Comparison of ENCODE assay signal across 32 cellular contexts in genomic region chrX:129733335-129733734, GRCh38. TPM values are rescaled to one million over a fixed set of nuclear protein-coding genes. Genes with fewer than 3 reads are reported as not detected.
"Had no signal": no experiment of that assay in that cellular context is flagged by ENCODE, and none has a peak within 500 bp of the region (broad histone marks: within the 10 kb centered on the region; RNA-seq: fewer than 3 reads in every experiment).

No MANE protein-coding gene starts in this region.

- H3K9me3 Mint-ChIP-seq: activated CD4-positive, alpha-beta memory T cell treated with anti-CD3 and anti-CD28 coated beads for 36 hours; activated naive CD4-positive, alpha-beta T cell treated with anti-CD3 and anti-CD28 coated beads for 36 hours; activated naive CD4-positive, alpha-beta T cell treated with anti-CD3 and anti-CD28 coated beads, Interleukin-2, amount 50 U/mL, for 24 hours; activated naive CD8-positive, alpha-beta T cell treated with anti-CD3 and anti-CD28 coated beads for 36 hours; activated naive CD8-positive, alpha-beta T cell treated with anti-CD3 and anti-CD28 coated beads, Interleukin-2, amount 50 U/mL, for 24 hours; activated T-helper 2 cell treated with anti-CD3 and anti-CD28 coated beads, Interferon-gamma antibody, Interleukin-2, Interleukin-4, amounts not matched to agents 10 μg/mL and 5 μg/mL and 100 μg/mL, durations not matched to agents 14 hours and 24 hours and 36 hours had no signal

- H3K27me3 ChIP-seq: adrenal gland, body of pancreas, foreskin keratinocyte, gastrocnemius medialis had no signal

- DNase-seq: activated CD4-positive, alpha-beta memory T cell treated with anti-CD3 and anti-CD28 coated beads for 36 hours; activated CD4-positive, alpha-beta T cell treated with anti-CD3 and anti-CD28 coated beads for 36 hours; activated CD4-positive, alpha-beta T cell treated with anti-CD3 and anti-CD28 coated beads, Interleukin-2, amount 10 ng/mL, durations not matched to agents 24 days and 14 days; activated CD4-positive, CD25-positive, alpha-beta regulatory T cell; activated CD4-positive, CD25-positive, alpha-beta regulatory T cell treated with anti-CD3 and anti-CD28 coated beads, Interleukin-2, amount 50 U/mL, for 72 hours; activated CD8-positive, alpha-beta memory T cell treated with anti-CD3 and anti-CD28 coated beads, Interleukin-2, amount 10 ng/mL, durations not matched to agents 7 days and 5 days; activated CD8-positive, alpha-beta memory T cell treated with anti-CD3 and anti-CD28 coated beads, Interleukin-2, amount 50 U/mL, for 4 hours; activated CD8-positive, alpha-beta T cell treated with anti-CD3 and anti-CD28 coated beads, Interleukin-2, amount 10 ng/mL, durations not matched to agents 7 days and 5 days; activated effector memory CD4-positive, alpha-beta T cell treated with anti-CD3 and anti-CD28 coated beads, Interleukin-2, amount 50 U/mL, for 16 hours; activated naive CD4-positive, alpha-beta T cell treated with anti-CD3 and anti-CD28 coated beads for 36 hours; activated naive CD8-positive, alpha-beta T cell treated with anti-CD3 and anti-CD28 coated beads for 36 hours; activated naive CD8-positive, alpha-beta T cell treated with anti-CD3 and anti-CD28 coated beads, Interleukin-2, amount 50 U/mL, for 24 hours; activated T-cell treated with anti-CD3 and anti-CD28 coated beads, Interleukin-2, amount 50 U/mL, for 1 hour; activated T-cell treated with anti-CD3 and anti-CD28 coated beads, Interleukin-2, amount 50 U/mL, for 48 hours; adrenal gland; amygdala; aorta; body of pancreas; caudate nucleus; effector memory CD4-positive, alpha-beta T cell; erythroblast; foreskin keratinocyte; gastrocnemius medialis; glutamatergic neuron; heart left ventricle; T-helper 2 cell had no signal

- H3K9me3 ChIP-seq: adrenal gland, body of pancreas, esophagus muscularis mucosa, gastrocnemius medialis, heart left ventricle had no signal

- H3K27ac ChIP-seq: adrenal gland, body of pancreas, esophagus muscularis mucosa, foreskin keratinocyte, gastrocnemius medialis, heart left ventricle had no signal

- ATAC-seq: activated CD4-positive, alpha-beta T cell treated with anti-CD3 and anti-CD28 coated beads for 36 hours; activated CD8-positive, alpha-beta memory T cell treated with anti-CD3 and anti-CD28 coated beads, Interleukin-2, amount 10 ng/mL, durations not matched to agents 7 days and 5 days; activated CD8-positive, alpha-beta T cell treated with anti-CD3 and anti-CD28 coated beads, Interleukin-2, amount 10 ng/mL, durations not matched to agents 7 days and 5 days; activated naive CD8-positive, alpha-beta T cell treated with anti-CD3 and anti-CD28 coated beads, Interleukin-2, amount 50 U/mL, for 24 hours; body of pancreas; foreskin keratinocyte; gastrocnemius medialis; heart left ventricle had no signal

- H3K27ac Mint-ChIP-seq: activated CD4-positive, alpha-beta memory T cell treated with anti-CD3 and anti-CD28 coated beads for 36 hours; activated CD4-positive, alpha-beta T cell treated with anti-CD3 and anti-CD28 coated beads for 36 hours; activated CD4-positive, alpha-beta T cell treated with anti-CD3 and anti-CD28 coated beads, Interleukin-2, amount 10 ng/mL, durations not matched to agents 24 days and 14 days; activated CD8-positive, alpha-beta memory T cell treated with anti-CD3 and anti-CD28 coated beads, Interleukin-2, amount 10 ng/mL, durations not matched to agents 7 days and 5 days; activated naive CD4-positive, alpha-beta T cell treated with anti-CD3 and anti-CD28 coated beads for 36 hours; activated naive CD4-positive, alpha-beta T cell treated with anti-CD3 and anti-CD28 coated beads, Interleukin-2, amount 50 U/mL, for 24 hours; activated naive CD8-positive, alpha-beta T cell treated with anti-CD3 and anti-CD28 coated beads for 36 hours; activated naive CD8-positive, alpha-beta T cell treated with anti-CD3 and anti-CD28 coated beads, Interleukin-2, amount 50 U/mL, for 24 hours; activated T-helper 1 cell treated with anti-CD3 and anti-CD28 coated beads, Interleukin-12 subunit alpha, Interleukin-12 subunit beta, Interleukin-2, Interleukin-4 antibody, amounts not matched to agents 30 ng/mL and 10 ng/mL and 1 ng/mL, durations not matched to agents 14 hours and 24 hours and 36 hours; activated T-helper 2 cell treated with anti-CD3 and anti-CD28 coated beads, Interferon-gamma antibody, Interleukin-2, Interleukin-4, amounts not matched to agents 10 μg/mL and 5 μg/mL and 100 μg/mL, durations not matched to agents 14 hours and 24 hours and 36 hours had no signal

- H3K36me3 Mint-ChIP-seq: activated CD4-positive, alpha-beta memory T cell treated with anti-CD3 and anti-CD28 coated beads for 36 hours; activated CD8-positive, alpha-beta memory T cell treated with anti-CD3 and anti-CD28 coated beads, Interleukin-2, amount 10 ng/mL, durations not matched to agents 7 days and 5 days had no signal

- H3K27me3 Mint-ChIP-seq: activated CD4-positive, alpha-beta memory T cell treated with anti-CD3 and anti-CD28 coated beads for 36 hours; activated CD4-positive, alpha-beta T cell treated with anti-CD3 and anti-CD28 coated beads for 36 hours; activated CD4-positive, alpha-beta T cell treated with anti-CD3 and anti-CD28 coated beads, Interleukin-2, amount 10 ng/mL, durations not matched to agents 24 days and 14 days; activated CD8-positive, alpha-beta memory T cell treated with anti-CD3 and anti-CD28 coated beads, Interleukin-2, amount 10 ng/mL, durations not matched to agents 7 days and 5 days; activated naive CD4-positive, alpha-beta T cell treated with anti-CD3 and anti-CD28 coated beads, Interleukin-2, amount 50 U/mL, for 24 hours; activated naive CD8-positive, alpha-beta T cell treated with anti-CD3 and anti-CD28 coated beads for 36 hours; activated naive CD8-positive, alpha-beta T cell treated with anti-CD3 and anti-CD28 coated beads, Interleukin-2, amount 50 U/mL, for 24 hours had no signal

- H3K4me3 Mint-ChIP-seq: activated CD4-positive, alpha-beta memory T cell treated with anti-CD3 and anti-CD28 coated beads for 36 hours; activated CD4-positive, alpha-beta T cell treated with anti-CD3 and anti-CD28 coated beads for 36 hours; activated CD4-positive, alpha-beta T cell treated with anti-CD3 and anti-CD28 coated beads, Interleukin-2, amount 10 ng/mL, durations not matched to agents 24 days and 14 days; activated CD8-positive, alpha-beta memory T cell treated with anti-CD3 and anti-CD28 coated beads, Interleukin-2, amount 10 ng/mL, durations not matched to agents 7 days and 5 days; activated CD8-positive, alpha-beta T cell treated with anti-CD3 and anti-CD28 coated beads, Interleukin-2, amount 10 ng/mL, durations not matched to agents 7 days and 5 days; activated naive CD4-positive, alpha-beta T cell treated with anti-CD3 and anti-CD28 coated beads for 36 hours; activated naive CD4-positive, alpha-beta T cell treated with anti-CD3 and anti-CD28 coated beads, Interleukin-2, amount 50 U/mL, for 24 hours; activated naive CD8-positive, alpha-beta T cell treated with anti-CD3 and anti-CD28 coated beads for 36 hours; activated naive CD8-positive, alpha-beta T cell treated with anti-CD3 and anti-CD28 coated beads, Interleukin-2, amount 50 U/mL, for 24 hours; activated T-helper 1 cell treated with anti-CD3 and anti-CD28 coated beads, Interleukin-12 subunit alpha, Interleukin-12 subunit beta, Interleukin-2, Interleukin-4 antibody, amounts not matched to agents 30 ng/mL and 10 ng/mL and 1 ng/mL, durations not matched to agents 14 hours and 24 hours and 36 hours had no signal

- H3K4me3 ChIP-seq: adrenal gland, body of pancreas, esophagus muscularis mucosa, gastrocnemius medialis, heart left ventricle had no signal

- H3K36me3 ChIP-seq: adrenal gland, esophagus muscularis mucosa, gastrocnemius medialis, heart left ventricle had no signal

- H3K4me1 ChIP-seq: adrenal gland, body of pancreas, esophagus muscularis mucosa, foreskin keratinocyte, gastrocnemius medialis had no signal

RNA-seq across cellular contexts. Expression of gene XPNPEP2, which starts 5.4 kb away (rescaled TPM):
- total RNA-seq: chondrocyte, dermis microvascular lymphatic vessel endothelial cell, foreskin keratinocyte had no signal
- polyA plus RNA-seq: foreskin keratinocyte had no signal

RNA-seq across cellular contexts. Expression of gene SASH3, which starts 46.4 kb away (rescaled TPM):
- total RNA-seq: chondrocyte, dermis microvascular lymphatic vessel endothelial cell, foreskin keratinocyte had no signal
- polyA plus RNA-seq: foreskin keratinocyte had no signal
